Comparison of ENCODE assay signal across 1 cellular context in genomic region chr1:226666714-226667113, GRCh38.
TF ChIP-seq lines count a peak whose summit lies in the region.

No MANE protein-coding gene starts in this region.

TF ChIP-seq in GM23338, 12 proteins besides CTCF, POLR2A, EP300 and RAD21 (continued from another document):
- TF ChIP-seq ZNF462 (CRISPR knock-in tag; IDR thresholded peaks at IDR 0.05) (no peak), ZNF331 (CRISPR knock-in tag; IDR thresholded peaks at IDR 0.05; ENCODE audit: low read depth) (no peak), STAT1 (IDR thresholded peaks at IDR 0.05; ENCODE audit: unreplicated experiment) (no peak), NANOG (IDR thresholded peaks at IDR 0.05; ENCODE audit: borderline replicate concordance) (no peak), POLR2AphosphoS5 (IDR thresholded peaks at IDR 0.05; ENCODE audit: low read depth) (no peak), CREB1 (CRISPR knock-in tag; IDR thresholded peaks at IDR 0.05; ENCODE audit: low read depth) (no peak)
